ENCODE assay signal across 10 cellular contexts in the genomic region with DNA sequence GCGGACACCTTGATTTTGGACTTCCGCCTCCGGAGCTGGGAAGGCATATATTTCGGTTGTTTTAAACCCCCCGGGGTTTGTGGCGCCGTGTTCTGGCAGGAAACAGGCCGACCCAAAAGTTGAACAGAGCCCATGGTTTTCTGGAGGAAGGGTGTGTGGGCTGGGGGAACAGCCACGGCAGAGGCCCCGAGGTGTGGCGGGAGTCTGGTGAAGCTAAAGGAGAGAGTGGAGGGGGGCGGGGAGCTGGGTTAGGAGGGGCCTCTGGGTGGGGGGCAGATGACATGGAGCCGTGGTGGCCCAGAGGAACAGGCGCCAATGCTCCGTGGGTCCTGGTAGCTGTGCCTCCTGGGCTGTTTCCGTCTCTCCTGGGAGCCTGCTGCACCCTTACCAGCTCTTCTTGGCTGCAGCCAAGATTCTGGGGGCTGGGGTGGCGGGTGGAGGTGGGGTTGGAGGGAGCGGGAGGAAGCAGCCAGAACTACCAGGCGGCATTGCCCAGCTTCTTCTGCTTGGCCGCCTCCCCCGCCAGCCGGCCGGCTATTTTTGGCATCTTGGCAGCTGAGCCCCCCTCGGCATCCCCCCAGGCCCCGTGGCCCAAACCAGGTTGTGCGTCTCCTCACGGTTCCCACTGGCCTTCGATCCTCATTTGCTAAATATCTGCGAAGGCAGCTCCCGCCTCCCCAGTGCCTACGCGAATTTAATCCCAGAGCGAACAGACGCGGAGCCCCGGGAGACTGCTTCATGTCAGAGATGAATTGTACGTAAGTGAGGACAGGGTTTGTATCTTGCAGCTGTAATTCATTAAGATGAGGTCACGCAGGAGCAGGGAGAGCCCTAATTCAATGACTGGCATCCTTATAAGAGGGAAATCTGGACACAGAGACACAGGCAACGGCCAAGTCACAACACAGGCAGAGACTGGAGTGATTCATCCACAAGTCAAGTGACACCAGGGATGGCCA. TPM values are rescaled to one million over a fixed set of nuclear protein-coding genes. Genes with fewer than 3 reads are reported as not detected.
DNase-seq lines count a peak whose midpoint lies in the region; ATAC-seq and TF ChIP-seq lines count a peak whose summit lies in the region.
"Had no signal": no experiment of that assay in that cellular context is flagged by ENCODE, and none has a peak within 500 bp of the region (broad histone marks: within the 10 kb centered on the region; RNA-seq: fewer than 3 reads in every experiment).

No MANE protein-coding gene starts in this region.

- no peak overlapping the region for H3K4me3 Mint-ChIP-seq in activated CD8-positive, alpha-beta memory T cell treated with anti-CD3 and anti-CD28 coated beads, Interleukin-2, amount 10 ng/mL, durations not matched to agents 7 days and 5 days

- H4K8ac ChIP-seq in neuronal stem cell (ENCODE audit: low read depth, low read length) = no peak overlapping the region

- no peak overlapping the region for H3K23ac ChIP-seq in neuronal stem cell (ENCODE audit: low read depth, low read length, poor library complexity)

- DNase-seq in AG09309 (ENCODE audit: low read depth) = peak; percentile 62
- peak; percentile 74 for DNase-seq in NCI-H2171 treated with DMSO at 0.1 percent for 48 hours (lab: John Stamatoyannopoulos, UW)
- peak; percentile 90 for DNase-seq in fibroblast of gingiva (ENCODE audit: low read depth)
- no peak for DNase-seq in neuronal stem cell (ENCODE audit: low spot score)
- DNase-seq in COR-L47 (lab: John Stamatoyannopoulos, UW) = no peak
- no peak for DNase-seq in activated CD8-positive, alpha-beta memory T cell treated with anti-CD3 and anti-CD28 coated beads, Interleukin-2, amount 10 ng/mL, durations not matched to agents 7 days and 5 days
- no peak for DNase-seq in HPDE6-E6E7 (ENCODE audit: extremely low spot score)
- DNase-seq in Karpas-422 = no peak
- DNase-seq: effector memory CD8-positive, alpha-beta T cell had no signal

- H3K27ac ChIP-seq in neuronal stem cell (replicated peaks; ENCODE audit: low read length) (no peak overlapping the region), Karpas-422 (ENCODE audit: low read length) (no peak overlapping the region)

- H3K4ac ChIP-seq in neuronal stem cell (ENCODE audit: low read length) = no peak overlapping the region

- no peak overlapping the region for H2BK120ac ChIP-seq in neuronal stem cell (ENCODE audit: low read depth, low read length)

- H3K4me3 ChIP-seq in AG09309 (ENCODE audit: control insufficient read depth, low read depth, low read length) = peak overlapping the region; percentile 18
- no peak overlapping the region for H3K4me3 ChIP-seq in neuronal stem cell (ENCODE audit: low read length in 2 of 2)
- H3K4me3 ChIP-seq in Karpas-422 (ENCODE audit: low read length) = no peak overlapping the region

- H2BK12ac ChIP-seq in neuronal stem cell (ENCODE audit: low read length) = no peak overlapping the region

- peaks cover 11% of the 10 kb centered on the region for H3K4me1 Mint-ChIP-seq in activated CD8-positive, alpha-beta memory T cell treated with anti-CD3 and anti-CD28 coated beads, Interleukin-2, amount 10 ng/mL, durations not matched to agents 7 days and 5 days

- H2BK5ac ChIP-seq in neuronal stem cell (ENCODE audit: low read length) = no peak overlapping the region

- H4K20me1 ChIP-seq in Karpas-422 (ENCODE audit: insufficient read depth, low read depth, low read length) = no peaks in the 10 kb centered on the region

- H2AFZ ChIP-seq in neuronal stem cell (ENCODE audit: low read length) (peak overlapping the region; percentile 71), Karpas-422 (ENCODE audit: low read length) (no peak overlapping the region)

- no peaks in the 10 kb centered on the region for H3K79me2 ChIP-seq in Karpas-422 (ENCODE audit: low read length)

- H3K27ac Mint-ChIP-seq in activated CD8-positive, alpha-beta memory T cell treated with anti-CD3 and anti-CD28 coated beads, Interleukin-2, amount 10 ng/mL, durations not matched to agents 7 days and 5 days = no peak overlapping the region

- H3K9ac ChIP-seq in neuronal stem cell (ENCODE audit: low read depth, low read length, poor library complexity) (no peak overlapping the region), Karpas-422 (ENCODE audit: low read length) (no peak overlapping the region)

- H2AK5ac ChIP-seq in neuronal stem cell (ENCODE audit: low read depth, low read length) = no peak overlapping the region

- H3K9me2 ChIP-seq in Karpas-422 (replicated peaks; ENCODE audit: insufficient read depth, low read length) = no peaks in the 10 kb centered on the region

- H3K36me3 ChIP-seq in neuronal stem cell (replicated peaks in 1 of 2; ENCODE audit: control insufficient read depth in 2 of 2, insufficient read depth in 2 of 2, low read length in 2 of 2) (no peaks in the 10 kb centered on the region), Karpas-422 (ENCODE audit: insufficient read depth, low read length) (no peaks in the 10 kb centered on the region)

- H4K91ac ChIP-seq in neuronal stem cell (ENCODE audit: low read depth, low read length, poor library complexity) = peak overlapping the region; percentile 56

- peaks cover 9% of the 10 kb centered on the region for H3K36me3 Mint-ChIP-seq in activated CD8-positive, alpha-beta memory T cell treated with anti-CD3 and anti-CD28 coated beads, Interleukin-2, amount 10 ng/mL, durations not matched to agents 7 days and 5 days

- H3K9me3 ChIP-seq in neuronal stem cell (replicated peaks in 1 of 2; ENCODE audit: control insufficient read depth in 2 of 2, insufficient read depth in 1 of 2, low read depth in 1 of 2, low read length in 2 of 2) = peaks cover 0 to 4% of the 10 kb centered on the region in 2 donors
- H3K9me3 ChIP-seq in Karpas-422 (ENCODE audit: low read length) = no peaks in the 10 kb centered on the region

- ATAC-seq in activated CD8-positive, alpha-beta memory T cell treated with anti-CD3 and anti-CD28 coated beads, Interleukin-2, amount 10 ng/mL, durations not matched to agents 7 days and 5 days = no peak
- ATAC-seq: effector memory CD8-positive, alpha-beta T cell had no signal

- WGBS in neuronal stem cell (ENCODE audit: extremely low coverage in 2 of 2, insufficient read length in 2 of 2, insufficient replicate concordance in 1 of 2), 2 donors = no CpG with 5 or more reads among the region's 39 CpGs

- peak overlapping the region; percentile 71 for H3K14ac ChIP-seq in neuronal stem cell (ENCODE audit: low read length)

- no peak for TF ChIP-seq CTCF in AG09309 (IDR thresholded peaks at IDR 0.05; ENCODE audit: control insufficient read depth, insufficient read depth, low read depth, low read length, missing control alignments)

- H2BK15ac ChIP-seq in neuronal stem cell (ENCODE audit: low read length) = no peak overlapping the region

- H3K27me3 Mint-ChIP-seq in activated CD8-positive, alpha-beta memory T cell treated with anti-CD3 and anti-CD28 coated beads, Interleukin-2, amount 10 ng/mL, durations not matched to agents 7 days and 5 days = no peaks in the 10 kb centered on the region
- H3K27me3 Mint-ChIP-seq: effector memory CD8-positive, alpha-beta T cell had no signal

- no peaks in the 10 kb centered on the region for H3K79me1 ChIP-seq in neuronal stem cell (ENCODE audit: low read depth, low read length)

- H3K27me3 ChIP-seq in neuronal stem cell (ENCODE audit: control insufficient read depth in 3 of 3, insufficient read depth in 3 of 3, low read depth in 1 of 3, low read length in 3 of 3) = peaks cover 22 to 41% (median 25%) of the 10 kb centered on the region in 3 experiments
- H3K27me3 ChIP-seq in Karpas-422 (ENCODE audit: low read length) = no peaks in the 10 kb centered on the region

- H3K9me3 Mint-ChIP-seq in activated CD8-positive, alpha-beta memory T cell treated with anti-CD3 and anti-CD28 coated beads, Interleukin-2, amount 10 ng/mL, durations not matched to agents 7 days and 5 days (ENCODE audit: low read depth) = no peaks in the 10 kb centered on the region
- H3K9me3 Mint-ChIP-seq: effector memory CD8-positive, alpha-beta T cell had no signal

- no peak overlapping the region for H3K4me2 ChIP-seq in neuronal stem cell (ENCODE audit: insufficient read depth, low read length, poor library complexity, severe bottlenecking)
- H3K4me2 ChIP-seq in Karpas-422 (ENCODE audit: low read depth, low read length, poor library complexity, severe bottlenecking) = no peak overlapping the region

- H3K4me1 ChIP-seq in neuronal stem cell (ENCODE audit: control insufficient read depth in 2 of 2, insufficient read depth in 1 of 2, low read depth in 1 of 2, low read length in 2 of 2) (peaks cover 5 to 15% of the 10 kb centered on the region in 2 donors), Karpas-422 (ENCODE audit: low read length) (peaks cover 5% of the 10 kb centered on the region)

- CTCF ChIA-PET in activated CD8-positive, alpha-beta memory T cell treated with anti-CD3 and anti-CD28 coated beads, Interleukin-2, amount 10 ng/mL, durations not matched to agents 7 days and 5 days (lab: Charles Lee) = interaction anchor here (0.9 to 1.8 kb wide), 2 partner anchors 16 to 21 kb away, joined by 3 to 6 read pairs; no protein-coding TSS in a partner anchor

- H3K18ac ChIP-seq in neuronal stem cell (ENCODE audit: low read length) = peak overlapping the region; percentile 28

RNA-seq across cellular contexts. Expression of a gene that starts 12.7 kb away (rescaled TPM):
- not detected for polyA plus RNA-seq in neuronal stem cell (2013, experiment 1 of 2)
- not detected for polyA plus RNA-seq in neuronal stem cell (2013, experiment 2 of 2)
- total RNA-seq in activated CD8-positive, alpha-beta memory T cell treated with anti-CD3 and anti-CD28 coated beads, Interleukin-2, amount 10 ng/mL, durations not matched to agents 7 days and 5 days = under 1 TPM in 1 of 2 experiments, not detected in 1; 0.54 TPM
- total RNA-seq in Karpas-422 (2014; rRNA removed; shearing (Covaris generic); ENCODE audit: low replicate concordance) = not detected in 2 replicates

RNA-seq across cellular contexts. Expression of a gene that starts 13.3 kb away (rescaled TPM):
- 0.99 TPM for polyA plus RNA-seq in neuronal stem cell (2013, experiment 1 of 2)
- 1.1 TPM for polyA plus RNA-seq in neuronal stem cell (2013, experiment 2 of 2)
- under 1 TPM; 0.32 to 0.40 TPM for total RNA-seq in activated CD8-positive, alpha-beta memory T cell treated with anti-CD3 and anti-CD28 coated beads, Interleukin-2, amount 10 ng/mL, durations not matched to agents 7 days and 5 days
- total RNA-seq in Karpas-422 (2014; rRNA removed; shearing (Covaris generic); ENCODE audit: low replicate concordance) = not detected in 2 replicates
- total RNA-seq: lung microvascular endothelial cell had no signal

RNA-seq across cellular contexts. Expression of a gene that starts 33.7 kb away (rescaled TPM):
- polyA plus RNA-seq in neuronal stem cell (2013, experiment 1 of 2) = 368 TPM
- 371 TPM for polyA plus RNA-seq in neuronal stem cell (2013, experiment 2 of 2)
- total RNA-seq in activated CD8-positive, alpha-beta memory T cell treated with anti-CD3 and anti-CD28 coated beads, Interleukin-2, amount 10 ng/mL, durations not matched to agents 7 days and 5 days = 100 to 1,000 TPM; 135 TPM
- 140 and 228 TPM in 2 replicates for total RNA-seq in Karpas-422 (2014; rRNA removed; shearing (Covaris generic); ENCODE audit: low replicate concordance)

RNA-seq across cellular contexts. Expression of a gene that starts 33.8 kb away (rescaled TPM):
- 32.8 TPM for polyA plus RNA-seq in neuronal stem cell (2013, experiment 1 of 2)
- 31.5 TPM for polyA plus RNA-seq in neuronal stem cell (2013, experiment 2 of 2)
- total RNA-seq in activated CD8-positive, alpha-beta memory T cell treated with anti-CD3 and anti-CD28 coated beads, Interleukin-2, amount 10 ng/mL, durations not matched to agents 7 days and 5 days = 10 to 100 TPM; 63.2 to 72.4 TPM
- total RNA-seq in Karpas-422 (2014; rRNA removed; shearing (Covaris generic); ENCODE audit: low replicate concordance) = 18.2 and 48.3 TPM in 2 replicates

RNA-seq across cellular contexts. Expression of a gene that starts 38.4 kb away (rescaled TPM):
- 0.22 TPM for polyA plus RNA-seq in neuronal stem cell (2013, experiment 1 of 2)
- 0.15 TPM for polyA plus RNA-seq in neuronal stem cell (2013, experiment 2 of 2)
- 1 to 10 TPM in 1 of 2 experiments, not detected in 1; 1.0 TPM for total RNA-seq in activated CD8-positive, alpha-beta memory T cell treated with anti-CD3 and anti-CD28 coated beads, Interleukin-2, amount 10 ng/mL, durations not matched to agents 7 days and 5 days
- not detected in 2 replicates for total RNA-seq in Karpas-422 (2014; rRNA removed; shearing (Covaris generic); ENCODE audit: low replicate concordance)
- total RNA-seq: lung microvascular endothelial cell had no signal

Comparison
In these comparisons a context has a peak if more than half of its experiments do, and no peak if none do; other contexts are left out.
1. DNase-seq: peak in AG09309 (single experiment), NCI-H2171 treated with DMSO at 0.1 percent for 48 hours (single experiment) and fibroblast of gingiva (single experiment); none in neuronal stem cell (single experiment), COR-L47 (single experiment), activated CD8-positive, alpha-beta memory T cell treated with anti-CD3 and anti-CD28 coated beads, Interleukin-2, amount 10 ng/mL, durations not matched to agents 7 days and 5 days (single experiment), HPDE6-E6E7 (single experiment) and Karpas-422 (single experiment).